In the genomic region with DNA sequence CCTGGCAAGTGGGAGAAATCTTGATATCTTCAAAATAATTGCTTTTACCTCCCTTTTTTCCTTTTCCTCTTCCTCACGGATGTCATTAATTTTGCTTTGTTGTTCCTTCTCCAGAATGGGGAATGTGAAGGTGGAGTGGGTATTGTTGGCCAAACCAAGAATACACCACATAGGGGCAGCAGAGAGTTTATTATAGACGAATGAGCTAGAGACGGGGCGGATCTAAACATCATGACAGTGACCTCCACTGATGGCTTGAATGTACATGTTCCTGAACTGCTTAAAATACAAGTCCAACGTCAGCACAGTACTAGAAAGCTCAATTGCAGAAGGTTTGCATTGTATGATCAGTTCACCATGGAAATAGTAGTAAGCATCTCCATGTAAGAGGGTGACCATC, we compare ENCODE assay signal across 1 cellular context.
TF ChIP-seq lines count a peak whose summit lies in the region.

No MANE protein-coding gene starts in this region.

TF ChIP-seq in Ishikawa, 13 proteins besides CTCF, POLR2A, EP300 and RAD21 (continued from another document):
- no peak for TF ChIP-seq TCF12 (IDR thresholded peaks at IDR 0.05; ENCODE audit: low read depth)
- TF ChIP-seq NFIC (IDR thresholded peaks at IDR 0.05): no peak
- no peak for TF ChIP-seq MAX (IDR thresholded peaks at IDR 0.05)
